In the genomic region with DNA sequence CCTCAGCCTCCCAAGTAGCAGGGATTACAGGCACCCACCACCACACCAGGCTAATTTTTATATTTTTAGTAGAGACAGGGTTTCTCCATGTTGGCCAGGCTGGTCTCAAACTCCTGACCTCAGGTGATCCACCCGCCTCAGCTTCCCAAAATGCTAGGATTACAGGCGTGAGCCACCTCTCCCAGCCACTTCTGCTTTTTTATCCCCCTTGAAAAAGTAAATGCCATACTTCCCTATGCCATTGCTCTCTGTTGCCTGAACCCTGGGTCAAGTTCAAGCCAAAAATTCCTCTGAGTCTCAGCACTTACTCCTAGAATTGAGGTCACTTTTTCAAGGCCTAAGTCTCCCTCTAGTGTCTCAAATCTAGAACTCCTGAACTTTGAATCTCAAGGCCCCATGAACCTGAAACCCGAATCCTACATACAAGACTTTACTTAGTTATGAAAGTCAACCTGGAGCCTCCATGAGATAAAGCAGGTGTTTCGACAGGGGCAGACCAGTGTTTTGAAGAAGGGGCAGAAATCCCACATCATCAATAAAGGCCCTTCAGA, we compare ENCODE assay signal across 12 cellular contexts. TPM values are rescaled to one million over a fixed set of nuclear protein-coding genes. Genes with fewer than 3 reads are reported as not detected.
DNase-seq lines count a peak whose midpoint lies in the region; ATAC-seq and TF ChIP-seq lines count a peak whose summit lies in the region.
"Had no signal": no experiment of that assay in that cellular context is flagged by ENCODE, and none has a peak within 500 bp of the region (broad histone marks: within the 10 kb centered on the region; RNA-seq: fewer than 3 reads in every experiment).

No MANE protein-coding gene starts in this region.

- no peak overlapping the region for H3K4me2 ChIP-seq in OCI-LY3 (ENCODE audit: low read length)

- no peak overlapping the region for H3K9ac ChIP-seq in OCI-LY3 (ENCODE audit: low read length)

- TF ChIP-seq CTCF in OCI-LY3 (IDR thresholded peaks at IDR 0.05; ENCODE audit: low read depth, low read length): peak; percentile 38

- H4K20me1 ChIP-seq in OCI-LY3 (ENCODE audit: insufficient read depth, low read length): no peaks in the 10 kb centered on the region

- H3K79me2 ChIP-seq in OCI-LY3 (ENCODE audit: low read length): no peaks in the 10 kb centered on the region

- H3K9me3 ChIP-seq in OCI-LY3 (ENCODE audit: insufficient read depth, low read length) (no peaks in the 10 kb centered on the region), right cardiac atrium (ENCODE audit: control insufficient read depth, low read length) (no peaks in the 10 kb centered on the region)

- H3K4me1 ChIP-seq in OCI-LY3 (ENCODE audit: low read length) (0 out of 2 replicates have a peak, but pooled peaks cover 2% of the 10 kb centered on the region), right cardiac atrium (ENCODE audit: control insufficient read depth, insufficient read depth, low read length) (no peaks in the 10 kb centered on the region)

- H2AFZ ChIP-seq in OCI-LY3 (ENCODE audit: low read depth, low read length): no peak overlapping the region

- no peak overlapping the region for H3K4me3 ChIP-seq in OCI-LY3 (ENCODE audit: low read length)
- H3K4me3 ChIP-seq in right cardiac atrium (ENCODE audit: low read length): no peak overlapping the region
- H3K4me3 ChIP-seq: skin epidermis had no signal

- H3K27ac ChIP-seq in OCI-LY3 (ENCODE audit: low read length): no peak overlapping the region
- H3K27ac ChIP-seq in right cardiac atrium (ENCODE audit: low read length): no peak overlapping the region
- H3K27ac ChIP-seq: skin epidermis had no signal

- H3K36me3 ChIP-seq in OCI-LY3 (replicated peaks; ENCODE audit: low read depth, low read length): no peaks in the 10 kb centered on the region

- 68% methylated on average over 4 of the region's 4 CpGs for WGBS in right cardiac atrium

- ATAC-seq in HG03039 (IDR thresholded peaks at IDR 0.05; ENCODE audit: unreplicated experiment) (no peak), right cardiac atrium (no peak), GM21447 (IDR thresholded peaks at IDR 0.05; ENCODE audit: unreplicated experiment) (no peak)
- ATAC-seq: left ventricle myocardium superior had no signal

- H3K27me3 ChIP-seq in OCI-LY3 (ENCODE audit: low read depth, low read length): no peaks in the 10 kb centered on the region
- no peaks in the 10 kb centered on the region for H3K27me3 ChIP-seq in right cardiac atrium (ENCODE audit: control insufficient read depth, insufficient read depth)

- TF ChIP-seq POLR2A in erythroblast (IDR thresholded peaks at IDR 0.05; ENCODE audit: low read length): no peak

- intact Hi-C loops in right cardiac atrium (cut with DNase I): no loop called here

- DNase-seq in AG08396 (ENCODE audit: low spot score) (peak; percentile 31), H4 (ENCODE audit: low spot score) (peak; percentile 29), erythroblast (lab: John Stamatoyannopoulos, UW) (peak; percentile 12 to 19), NCI-H345 (lab: John Stamatoyannopoulos, UW) (no peak), right cardiac atrium (no peak)
- DNase-seq: left ventricle myocardium superior; stimulated activated naive CD4-positive, alpha-beta T cell treated with Interleukin-2 at 50 U/mL for 16 hours had no signal

RNA-seq across cellular contexts. Expression of gene APOBEC1, which starts 1.4 kb away (rescaled TPM):
- not detected in 2 replicates for total RNA-seq in H4 (2014; rRNA removed; shearing (Covaris generic))
- total RNA-seq in right cardiac atrium: not detected
- not detected for polyA plus RNA-seq in right cardiac atrium
- total RNA-seq: dermis microvascular lymphatic vessel endothelial cell, left ventricle myocardium superior had no signal

RNA-seq across cellular contexts. Expression of gene GDF3, which starts 28.5 kb away (rescaled TPM):
- not detected in 2 replicates for total RNA-seq in H4 (2014; rRNA removed; shearing (Covaris generic))
- total RNA-seq in right cardiac atrium: under 1 TPM in 1 of 4 donors, not detected in 3; 0.26 TPM
- 0.32 TPM for polyA plus RNA-seq in right cardiac atrium
- total RNA-seq: left ventricle myocardium superior had no signal

RNA-seq across cellular contexts. Expression of gene DPPA3, which starts 44.1 kb away (rescaled TPM):
- not detected in 2 replicates for total RNA-seq in H4 (2014; rRNA removed; shearing (Covaris generic))
- total RNA-seq in right cardiac atrium: not detected
- polyA plus RNA-seq in right cardiac atrium: not detected
- total RNA-seq: dermis microvascular lymphatic vessel endothelial cell, left ventricle myocardium superior had no signal

Comparison
In these comparisons a context has a peak if more than half of its experiments do, and no peak if none do; other contexts are left out.
1. DNase-seq: peak in AG08396 (single experiment), H4 (single experiment) and erythroblast (2 of 2); none in NCI-H345 (single experiment) and right cardiac atrium (0 of 3).